27 cellular contexts compared by ENCODE assay signal in the genomic region with DNA sequence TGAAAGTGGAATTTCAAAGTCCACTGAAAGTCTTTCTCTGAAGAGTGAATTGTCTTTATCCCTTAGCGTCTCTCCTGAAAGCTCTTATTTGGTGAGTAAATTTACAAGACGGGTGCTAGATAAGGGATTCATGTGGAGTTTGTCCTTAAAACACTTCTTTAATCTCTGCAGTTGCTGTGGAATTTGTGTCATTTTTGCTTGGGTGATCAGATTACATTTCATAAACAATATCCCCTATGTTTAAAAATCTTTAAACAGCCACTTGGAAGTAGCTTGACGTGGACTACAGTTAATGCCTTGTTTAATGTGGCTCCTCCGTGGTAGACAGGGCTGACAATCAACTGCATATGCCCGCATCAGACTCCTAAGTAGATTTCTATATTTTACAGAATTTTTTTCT.
A peak's percentile ranks its signal among the peaks of the same experiment; 100 is the strongest.
DNase-seq lines count a peak whose midpoint lies in the region; ATAC-seq and TF ChIP-seq lines count a peak whose summit lies in the region.
"Had no signal": no experiment of that assay in that cellular context is flagged by ENCODE, and none has a peak within 500 bp of the region (broad histone marks: within the 10 kb centered on the region; RNA-seq: fewer than 3 reads in every experiment).

No MANE protein-coding gene starts in this region.

- H4K20me1 ChIP-seq in SK-N-SH (ENCODE audit: insufficient read depth) (no peaks in the 10 kb centered on the region), fibroblast of lung (ENCODE audit: control insufficient read depth, extremely low read depth, insufficient read depth, low read length) (no peaks in the 10 kb centered on the region), smooth muscle cell (ENCODE audit: low read depth) (no peaks in the 10 kb centered on the region)

- DNase-seq in SK-N-SH = no peak
- peak; percentile 31 to 74 for DNase-seq in SJCRH30
- peak in 1 of 2 donors; percentile 56 for DNase-seq in fibroblast of lung (ENCODE audit: low read depth in 2 of 2)
- no peak for DNase-seq in smooth muscle cell (lab: John Stamatoyannopoulos, UW; ENCODE audit: unreplicated experiment)
- no peak for DNase-seq in activated T-cell treated with anti-CD3 and anti-CD28 coated beads, Interleukin-2, amount 50 U/mL, for 24 hours
- DNase-seq in CD8-positive, alpha-beta T cell = no peak
- DNase-seq: 8988T; activated CD4-positive, alpha-beta T cell treated with anti-CD3 and anti-CD28 coated beads, Interleukin-2, amount 50 U/mL, for 1 hour; activated CD8-positive, alpha-beta memory T cell treated with anti-CD3 and anti-CD28 coated beads, Interleukin-2, amount 50 U/mL, for 4 hours; activated gamma-delta T cell; adrenal gland; dermis blood vessel endothelial cell; DMS 273 treated with DMSO at 0.1 percent for 48 hours; kidney glomerular epithelial cell; MG63; NCI-H1417 treated with DMSO at 0.1 percent for 48 hours; NCI-H526; occipital lobe; stimulated activated CD4-positive, alpha-beta T cell treated with anti-CD3 and anti-CD28 coated beads, Interleukin-15, amount 100 ng/mL, for 24 hours; substantia nigra; T-helper 2 cell; WERI-Rb-1 had no signal

- WGBS in SK-N-SH (ENCODE audit: low lambda C conversion rate) = 64% methylated on average over 5 of the region's 5 CpGs
- 16% methylated on average over 5 of the region's 5 CpGs for WGBS in smooth muscle cell (ENCODE audit: low lambda C conversion rate)

- H3F3A ChIP-seq in SK-N-SH (replicated peaks; ENCODE audit: insufficient read depth) (peaks cover 12% of the 10 kb centered on the region), smooth muscle cell (ENCODE audit: low read depth) (peaks cover 11% of the 10 kb centered on the region)

- CTCF ChIA-PET in SK-N-SH (lab: Yijun Ruan, JAX) = interaction anchor here (0.8 kb wide), 1 partner anchor 147 kb away, joined by 3 read pairs; no protein-coding TSS in a partner anchor
- CTCF ChIA-PET in CD8-positive, alpha-beta T cell (lab: Charles Lee) = interaction anchor here (1.0 to 1.2 kb wide), 4 partner anchors 11 to 182 kb away, joined by 3 to 6 read pairs (median 3); no protein-coding TSS in a partner anchor

- H3K9ac ChIP-seq in SK-N-SH (no peak overlapping the region), fibroblast of lung (ENCODE audit: insufficient read depth, low read length) (no peak overlapping the region), smooth muscle cell (ENCODE audit: low read depth) (peak overlapping the region; percentile 61)

- H3K79me2 ChIP-seq in SK-N-SH (ENCODE audit: insufficient read depth) = no peaks in the 10 kb centered on the region
- H3K79me2 ChIP-seq in fibroblast of lung (ENCODE audit: control insufficient read depth, insufficient read depth, low read length) = no peaks in the 10 kb centered on the region
- H3K79me2 ChIP-seq in smooth muscle cell (ENCODE audit: low read depth) = no peaks in the 10 kb centered on the region

- H2AFZ ChIP-seq in SK-N-SH (ENCODE audit: low read depth) = peak overlapping the region; percentile 26; the same call in 1 of the 2 replicates
- H2AFZ ChIP-seq in fibroblast of lung (ENCODE audit: low read length) = peak overlapping the region; percentile 66
- H2AFZ ChIP-seq in smooth muscle cell (ENCODE audit: low read depth) = peak overlapping the region; percentile 79

- no peak overlapping the region for H3K4me2 ChIP-seq in SK-N-SH
- peak overlapping the region; percentile 32 for H3K4me2 ChIP-seq in fibroblast of lung (ENCODE audit: extremely low read depth, insufficient read depth, low read length)
- peak overlapping the region; percentile 73 for H3K4me2 ChIP-seq in smooth muscle cell

- H3K9me3 Mint-ChIP-seq in activated T-cell treated with anti-CD3 and anti-CD28 coated beads, Interleukin-2, amount 50 U/mL, for 24 hours = no peaks in the 10 kb centered on the region
- no peaks in the 10 kb centered on the region for H3K9me3 Mint-ChIP-seq in CD8-positive, alpha-beta T cell

- POLR2A ChIA-PET in SK-N-SH (lab: Yijun Ruan, JAX) = no interaction called here
- POLR2A ChIA-PET in CD8-positive, alpha-beta T cell (lab: Charles Lee) = interaction anchor here (0.9 kb wide), 1 partner anchor 25 kb away, joined by 3 read pairs; no protein-coding TSS in a partner anchor

- H3K27ac Mint-ChIP-seq in activated T-cell treated with anti-CD3 and anti-CD28 coated beads, Interleukin-2, amount 50 U/mL, for 24 hours = no peak overlapping the region
- no peak overlapping the region for H3K27ac Mint-ChIP-seq in CD8-positive, alpha-beta T cell

- H3K9me3 ChIP-seq in SK-N-SH (no peaks in the 10 kb centered on the region), SJCRH30 (replicated peaks) (no peaks in the 10 kb centered on the region), fibroblast of lung (ENCODE audit: control insufficient read depth, insufficient read depth, low read depth, low read length) (no peaks in the 10 kb centered on the region), smooth muscle cell (replicated peaks; ENCODE audit: low read depth) (no peaks in the 10 kb centered on the region)
- no peaks in the 10 kb centered on the region for H3K9me3 ChIP-seq in CD8-positive, alpha-beta T cell (ENCODE audit: low read length)
- H3K9me3 ChIP-seq: adrenal gland, MG63, right atrium auricular region had no signal

- intact Hi-C loops in CD8-positive, alpha-beta T cell (cut with DNase I, micrococcal nuclease) = no loop called here

- H3K4me1 ChIP-seq in SK-N-SH (ENCODE audit: control insufficient read depth in 1 of 2, insufficient read depth in 2 of 2, low read depth in 1 of 2, low read length in 1 of 2) (peaks cover 0 to 16% of the 10 kb centered on the region in 2 experiments; a peak in 1 of 4 replicates), SJCRH30 (peaks cover 13% of the 10 kb centered on the region), fibroblast of lung (ENCODE audit: control insufficient read depth, extremely low read depth, insufficient read depth, low read length) (peaks cover 7% of the 10 kb centered on the region), smooth muscle cell (ENCODE audit: low read depth) (peaks cover 25% of the 10 kb centered on the region)
- peaks cover 7% of the 10 kb centered on the region for H3K4me1 ChIP-seq in CD8-positive, alpha-beta T cell (ENCODE audit: insufficient read depth, low read length)
- H3K4me1 ChIP-seq: adrenal gland had no signal

- no peak overlapping the region for H3K4me3 Mint-ChIP-seq in activated T-cell treated with anti-CD3 and anti-CD28 coated beads, Interleukin-2, amount 50 U/mL, for 24 hours
- H3K4me3 Mint-ChIP-seq in CD8-positive, alpha-beta T cell = no peak overlapping the region

- TF ChIP-seq CTCF in SK-N-SH (IDR thresholded peaks at IDR 0.05) (no peak), fibroblast of lung (conservative IDR thresholded peaks at IDR 0.05 in 1 of 2, IDR thresholded peaks at IDR 0.05 in 1 of 2; ENCODE audit: low read depth in 1 of 2, low read length in 2 of 2) (no peak), smooth muscle cell (IDR thresholded peaks at IDR 0.05; ENCODE audit: borderline replicate concordance, insufficient read depth, poor library complexity, severe bottlenecking) (no peak)
- no peak for TF ChIP-seq CTCF in CD8-positive, alpha-beta T cell (IDR thresholded peaks at IDR 0.05)

- H3K4me3 ChIP-seq in SK-N-SH (ENCODE audit: low read depth in 2 of 2, low read length in 1 of 2) (no peak overlapping the region), SJCRH30 (no peak overlapping the region), fibroblast of lung (replicated peaks in 1 of 4; ENCODE audit: control extremely low read depth in 1 of 4, insufficient read depth in 1 of 4, low read depth in 3 of 4, low read length in 4 of 4) (no peak overlapping the region), smooth muscle cell (peak overlapping the region; percentile 24)
- H3K4me3 ChIP-seq in CD8-positive, alpha-beta T cell (ENCODE audit: low read depth, low read length) = no peak overlapping the region
- H3K4me3 ChIP-seq: adrenal gland, MG63, right atrium auricular region had no signal

- H3K27me3 Mint-ChIP-seq in activated T-cell treated with anti-CD3 and anti-CD28 coated beads, Interleukin-2, amount 50 U/mL, for 24 hours = no peaks in the 10 kb centered on the region
- H3K27me3 Mint-ChIP-seq in CD8-positive, alpha-beta T cell (ENCODE audit: low read depth) = no peaks in the 10 kb centered on the region

- H3K27ac ChIP-seq in SK-N-SH (ENCODE audit: low read depth in 2 of 2, low read length in 1 of 2) (no peak overlapping the region; a peak in 1 of 4 replicates), SJCRH30 (no peak overlapping the region), fibroblast of lung (ENCODE audit: insufficient read depth, low read length) (no peak overlapping the region), smooth muscle cell (ENCODE audit: low read depth) (peak overlapping the region; percentile 59)
- no peak overlapping the region for H3K27ac ChIP-seq in CD8-positive, alpha-beta T cell (ENCODE audit: low read depth, low read length)
- H3K27ac ChIP-seq: adrenal gland, C4-2B, right atrium auricular region, WERI-Rb-1 had no signal

- peaks cover 22% of the 10 kb centered on the region for H3K4me1 Mint-ChIP-seq in activated T-cell treated with anti-CD3 and anti-CD28 coated beads, Interleukin-2, amount 50 U/mL, for 24 hours (ENCODE audit: low read depth)
- H3K4me1 Mint-ChIP-seq in CD8-positive, alpha-beta T cell (ENCODE audit: low read depth) = peaks cover 8% of the 10 kb centered on the region

- H3K36me3 ChIP-seq in SK-N-SH (replicated peaks in 1 of 2; ENCODE audit: control insufficient read depth in 1 of 2, insufficient read depth in 2 of 2, low read length in 1 of 2) (no peaks in the 10 kb centered on the region), SJCRH30 (no peaks in the 10 kb centered on the region), fibroblast of lung (ENCODE audit: control insufficient read depth, insufficient read depth, low read length) (no peaks in the 10 kb centered on the region), smooth muscle cell (ENCODE audit: low read depth) (no peaks in the 10 kb centered on the region)
- H3K36me3 ChIP-seq in CD8-positive, alpha-beta T cell (ENCODE audit: insufficient read depth, low read length) = no peaks in the 10 kb centered on the region
- H3K36me3 ChIP-seq: adrenal gland, MG63, right atrium auricular region, WERI-Rb-1 had no signal

- no peaks in the 10 kb centered on the region for H3K36me3 Mint-ChIP-seq in activated T-cell treated with anti-CD3 and anti-CD28 coated beads, Interleukin-2, amount 50 U/mL, for 24 hours (ENCODE audit: low read depth)
- H3K36me3 Mint-ChIP-seq in CD8-positive, alpha-beta T cell = no peaks in the 10 kb centered on the region

- TF ChIP-seq EP300 in SK-N-SH (IDR thresholded peaks at IDR 0.05; ENCODE audit: borderline replicate concordance in 1 of 2, low read depth in 1 of 2, low read length in 1 of 2) = no peak

- H3K27me3 ChIP-seq in SK-N-SH (ENCODE audit: insufficient read depth) (no peaks in the 10 kb centered on the region), SJCRH30 (no peaks in the 10 kb centered on the region), fibroblast of lung (ENCODE audit: control insufficient read depth, insufficient read depth, low read length) (no peaks in the 10 kb centered on the region), smooth muscle cell (ENCODE audit: low read depth) (no peaks in the 10 kb centered on the region)
- no peaks in the 10 kb centered on the region for H3K27me3 ChIP-seq in CD8-positive, alpha-beta T cell (ENCODE audit: insufficient read depth, low read length)
- H3K27me3 ChIP-seq: adrenal gland, MG63, right atrium auricular region had no signal

- no peaks in the 10 kb centered on the region for H3K9me2 ChIP-seq in SK-N-SH

- ATAC-seq in SK-N-SH treated with all-trans-retinoic acid at 6 μM for 48 hours (no peak), GM18858 (IDR thresholded peaks at IDR 0.05; ENCODE audit: unreplicated experiment) (no peak)
- no peak for ATAC-seq in CD8-positive, alpha-beta T cell
- ATAC-seq: Right ventricle myocardium inferior had no signal

- TF ChIP-seq RAD21 in SK-N-SH (IDR thresholded peaks at IDR 0.05; ENCODE audit: low read length) = no peak

Comparison
In these comparisons a context has a peak if more than half of its experiments do, and no peak if none do; other contexts are left out.
1. DNase-seq: peak in SJCRH30 (2 of 2); none in SK-N-SH (single experiment), smooth muscle cell (single experiment), activated T-cell treated with anti-CD3 and anti-CD28 coated beads, Interleukin-2, amount 50 U/mL, for 24 hours (single experiment) and CD8-positive, alpha-beta T cell (0 of 7).
2. H2AFZ ChIP-seq: peak in every context shown above with its lines; median percentile 79 in smooth muscle cell; 66 in fibroblast of lung; 26 in SK-N-SH.